ENCODE assay signal across 10 cellular contexts in genomic region chr5:169164481-169164925, GRCh38.
DNase-seq lines count a peak whose midpoint lies in the region; ATAC-seq and TF ChIP-seq lines count a peak whose summit lies in the region.
"Had no signal": no experiment of that assay in that cellular context is flagged by ENCODE, and none has a peak within 500 bp of the region (broad histone marks: within the 10 kb centered on the region; RNA-seq: fewer than 3 reads in every experiment).

No MANE protein-coding gene starts in this region.

- CTCF ChIA-PET in SK-N-SH (lab: Yijun Ruan, JAX), result interaction anchor here (1.3 to 1.6 kb wide), 2 partner anchors 8 to 11 kb away, joined by 4 to 6 read pairs; no protein-coding TSS in a partner anchor

- H3K27me3 Mint-ChIP-seq in mesothelial cell of epicardium (ENCODE audit: low read depth), result no peaks in the 10 kb centered on the region
- H3K27me3 Mint-ChIP-seq in activated naive CD8-positive, alpha-beta T cell treated with anti-CD3 and anti-CD28 coated beads, Interleukin-2, amount 50 U/mL, for 24 hours, result peaks cover 1% of the 10 kb centered on the region

- H3K27ac ChIP-seq in SK-N-SH (ENCODE audit: low read depth in 2 of 2, low read length in 1 of 2) (peak overlapping the region; percentile 70 to 97), esophagus squamous epithelium (peak overlapping the region in 3 of 4 donors; percentile 23 to 54 (median 38)), osteoblast (ENCODE audit: low read depth, low read length) (peak overlapping the region; percentile 75), right lobe of liver (no peak overlapping the region)

- H2AFZ ChIP-seq in SK-N-SH (ENCODE audit: low read depth) (peak overlapping the region; percentile 17; the same call in 1 of the 2 replicates), osteoblast (ENCODE audit: low read length) (peak overlapping the region; percentile 33)

- peaks cover 6% of the 10 kb centered on the region for H3K36me3 Mint-ChIP-seq in mesothelial cell of epicardium
- no peaks in the 10 kb centered on the region for H3K36me3 Mint-ChIP-seq in activated naive CD8-positive, alpha-beta T cell treated with anti-CD3 and anti-CD28 coated beads, Interleukin-2, amount 50 U/mL, for 24 hours (ENCODE audit: low read depth)
- H3K36me3 Mint-ChIP-seq: CD4-positive, alpha-beta memory T cell had no signal

- H3K27me3 ChIP-seq in SK-N-SH (ENCODE audit: insufficient read depth) (no peaks in the 10 kb centered on the region), esophagus squamous epithelium (no peaks in the 10 kb centered on the region), osteoblast (ENCODE audit: insufficient read depth, low read length) (no peaks in the 10 kb centered on the region), right lobe of liver (no peaks in the 10 kb centered on the region)

- no peaks in the 10 kb centered on the region for H4K20me1 ChIP-seq in SK-N-SH (ENCODE audit: insufficient read depth)
- H4K20me1 ChIP-seq in osteoblast (ENCODE audit: insufficient read depth, low read length), result no peaks in the 10 kb centered on the region

- TF ChIP-seq RAD21 in SK-N-SH (IDR thresholded peaks at IDR 0.05; ENCODE audit: low read length), result peak; percentile 26

- intact Hi-C loops in esophagus squamous epithelium (cut with DNase I) (no loop called here), right lobe of liver (cut with DNase I) (no loop called here)

- no peaks in the 10 kb centered on the region for H3K9me2 ChIP-seq in SK-N-SH

- peak; percentile 21 to 89; a peak in 2 of 4 replicates for TF ChIP-seq EP300 in SK-N-SH (IDR thresholded peaks at IDR 0.05; ENCODE audit: borderline replicate concordance in 1 of 2, low read depth in 1 of 2, low read length in 1 of 2)

- no peak overlapping the region for H3K27ac Mint-ChIP-seq in mesothelial cell of epicardium
- no peak overlapping the region for H3K27ac Mint-ChIP-seq in activated naive CD8-positive, alpha-beta T cell treated with anti-CD3 and anti-CD28 coated beads, Interleukin-2, amount 50 U/mL, for 24 hours
- H3K27ac Mint-ChIP-seq: CD4-positive, alpha-beta memory T cell had no signal

- TF ChIP-seq CTCF in SK-N-SH (IDR thresholded peaks at IDR 0.05), result peak; percentile 30; the same call in 1 of the 2 replicates
- TF ChIP-seq CTCF in esophagus squamous epithelium (IDR thresholded peaks at IDR 0.05), result no peak
- peak; percentile 18 for TF ChIP-seq CTCF in osteoblast (IDR thresholded peaks at IDR 0.05; ENCODE audit: extremely low read depth, low read depth, low read length)
- no peak for TF ChIP-seq CTCF in right lobe of liver (IDR thresholded peaks at IDR 0.05)
- no peak for TF ChIP-seq CTCF in mesothelial cell of epicardium (IDR thresholded peaks at IDR 0.05; ENCODE audit: unreplicated experiment)

- no peaks in the 10 kb centered on the region for H3K36me3 ChIP-seq in SK-N-SH (replicated peaks in 1 of 2; ENCODE audit: control insufficient read depth in 1 of 2, insufficient read depth in 2 of 2, low read length in 1 of 2)
- no peaks in the 10 kb centered on the region for H3K36me3 ChIP-seq in esophagus squamous epithelium
- H3K36me3 ChIP-seq in osteoblast (ENCODE audit: insufficient read depth, low read length), result no peaks in the 10 kb centered on the region
- no peaks in the 10 kb centered on the region for H3K36me3 ChIP-seq in right lobe of liver

- peak overlapping the region; percentile 52; the same call in 1 of the 2 replicates for H3K9ac ChIP-seq in SK-N-SH

- POLR2A ChIA-PET in SK-N-SH (lab: Yijun Ruan, JAX), result no interaction called here

- 23% methylated on average over 3 of the region's 6 CpGs for WGBS in SK-N-SH (ENCODE audit: low lambda C conversion rate)
- WGBS in esophagus squamous epithelium, 2 donors, result 8 to 12% methylated on average over 2 of the region's 6 CpGs
- WGBS in right lobe of liver (ENCODE audit: insufficient coverage, low coverage, low lambda C conversion rate, missing lambda C conversion rate), result 46% methylated on average over 5 of the region's 6 CpGs

- peaks cover 6% of the 10 kb centered on the region for H3K9me3 Mint-ChIP-seq in mesothelial cell of epicardium
- H3K9me3 Mint-ChIP-seq in activated naive CD8-positive, alpha-beta T cell treated with anti-CD3 and anti-CD28 coated beads, Interleukin-2, amount 50 U/mL, for 24 hours, result peaks cover 6% of the 10 kb centered on the region

- TF ChIP-seq POLR2A in esophagus squamous epithelium (IDR thresholded peaks at IDR 0.05) (no peak), right lobe of liver (IDR thresholded peaks at IDR 0.05) (no peak)

- no peak overlapping the region for H3K4me3 ChIP-seq in SK-N-SH (ENCODE audit: low read depth in 2 of 2, low read length in 1 of 2)
- H3K4me3 ChIP-seq in esophagus squamous epithelium, result no peak overlapping the region
- H3K4me3 ChIP-seq in osteoblast (ENCODE audit: insufficient read depth, low read length), result no peak overlapping the region
- H3K4me3 ChIP-seq in right lobe of liver, result no peak overlapping the region

- peaks cover 15% of the 10 kb centered on the region; the same call in 1 of the 2 replicates for H3K79me2 ChIP-seq in SK-N-SH (ENCODE audit: insufficient read depth)
- no peaks in the 10 kb centered on the region for H3K79me2 ChIP-seq in osteoblast (ENCODE audit: insufficient read depth, low read length)

- H3K9me3 ChIP-seq in SK-N-SH, result no peaks in the 10 kb centered on the region
- H3K9me3 ChIP-seq in esophagus squamous epithelium, result peaks cover 0 to 2% (median 0%) of the 10 kb centered on the region in 3 donors
- H3K9me3 ChIP-seq in osteoblast (ENCODE audit: low read depth, low read length), result no peaks in the 10 kb centered on the region
- H3K9me3 ChIP-seq in right lobe of liver, result no peaks in the 10 kb centered on the region

- DNase-seq in EL, result peak; percentile 88
- DNase-seq in SK-N-SH, result no peak
- DNase-seq in esophagus squamous epithelium (lab: John Stamatoyannopoulos, UW), result no peak
- DNase-seq in osteoblast (ENCODE audit: insufficient read length, low spot score, missing footprints), result peak; percentile 94
- DNase-seq in right lobe of liver, result no peak
- DNase-seq in mesothelial cell of epicardium (ENCODE audit: low spot score in 2 of 2, unreplicated experiment in 2 of 2), result no peak
- no peak for DNase-seq in activated naive CD8-positive, alpha-beta T cell treated with anti-CD3 and anti-CD28 coated beads, Interleukin-2, amount 50 U/mL, for 24 hours
- DNase-seq in NCI-H524 (lab: John Stamatoyannopoulos, UW), result no peak
- DNase-seq: CD4-positive, alpha-beta memory T cell; NCI-H1092 had no signal

- no peak for ATAC-seq in right lobe of liver
- no peak for ATAC-seq in activated naive CD8-positive, alpha-beta T cell treated with anti-CD3 and anti-CD28 coated beads, Interleukin-2, amount 50 U/mL, for 24 hours

- peak overlapping the region; percentile 53 for H3K4me2 ChIP-seq in SK-N-SH
- H3K4me2 ChIP-seq in osteoblast (ENCODE audit: insufficient read depth, low read length), result peak overlapping the region; percentile 14

- no peak overlapping the region for H3K4me3 Mint-ChIP-seq in mesothelial cell of epicardium
- no peak overlapping the region for H3K4me3 Mint-ChIP-seq in activated naive CD8-positive, alpha-beta T cell treated with anti-CD3 and anti-CD28 coated beads, Interleukin-2, amount 50 U/mL, for 24 hours

- H3F3A ChIP-seq in SK-N-SH (replicated peaks; ENCODE audit: insufficient read depth), result peaks cover 50% of the 10 kb centered on the region

- H3K4me1 ChIP-seq in SK-N-SH (ENCODE audit: control insufficient read depth in 1 of 2, insufficient read depth in 2 of 2, low read depth in 1 of 2, low read length in 1 of 2) (peaks cover 37 to 48% of the 10 kb centered on the region in 2 experiments), esophagus squamous epithelium (peaks cover 4 to 53% (median 14%) of the 10 kb centered on the region in 3 donors), osteoblast (ENCODE audit: insufficient read depth, low read length) (peaks cover 47% of the 10 kb centered on the region), right lobe of liver (no peaks in the 10 kb centered on the region)

- peaks cover 40% of the 10 kb centered on the region for H3K4me1 Mint-ChIP-seq in mesothelial cell of epicardium
- H3K4me1 Mint-ChIP-seq in activated naive CD8-positive, alpha-beta T cell treated with anti-CD3 and anti-CD28 coated beads, Interleukin-2, amount 50 U/mL, for 24 hours, result no peaks in the 10 kb centered on the region
- H3K4me1 Mint-ChIP-seq: CD4-positive, alpha-beta memory T cell had no signal

TF ChIP-seq in SK-N-SH, 30 proteins besides CTCF, POLR2A, EP300 and RAD21 (continues in another document):
- TF ChIP-seq IRF3 (IDR thresholded peaks at IDR 0.05; ENCODE audit: low read depth, low read length), result no peak
- peak; percentile 31; the same call in 1 of the 2 replicates for TF ChIP-seq MEF2A (IDR thresholded peaks at IDR 0.05; ENCODE audit: borderline replicate concordance, low read depth)
- TF ChIP-seq GATA2 (CRISPR knock-in tag; IDR thresholded peaks at IDR 0.05), result no peak
- peak; percentile 64; the same call in 1 of the 2 replicates for TF ChIP-seq YY1 (IDR thresholded peaks at IDR 0.05; ENCODE audit: low read depth)
- peak; percentile 92 for TF ChIP-seq JUND (IDR thresholded peaks at IDR 0.05)
- peak; percentile 33; the same call in 1 of the 2 replicates for TF ChIP-seq TAF1 (IDR thresholded peaks at IDR 0.05; ENCODE audit: borderline replicate concordance, low read depth, low read length)
- peak; percentile 77 for TF ChIP-seq ZBTB33 (IDR thresholded peaks at IDR 0.05; ENCODE audit: borderline replicate concordance, low read depth)

Comparison
In these comparisons a context has a peak if more than half of its experiments do, and no peak if none do; other contexts are left out.
1. DNase-seq: peak in EL (single experiment) and osteoblast (single experiment); none in SK-N-SH (single experiment), esophagus squamous epithelium (single experiment), right lobe of liver (0 of 3), mesothelial cell of epicardium (0 of 2), activated naive CD8-positive, alpha-beta T cell treated with anti-CD3 and anti-CD28 coated beads, Interleukin-2, amount 50 U/mL, for 24 hours (single experiment) and NCI-H524 (0 of 2).
2. H3K27ac ChIP-seq: peak in SK-N-SH (2 of 2), esophagus squamous epithelium (3 of 4) and osteoblast (single experiment); none in right lobe of liver (0 of 3).
3. CTCF ChIP-seq: peak in SK-N-SH (single experiment) and osteoblast (single experiment); none in esophagus squamous epithelium (0 of 6), right lobe of liver (0 of 4) and mesothelial cell of epicardium (single experiment).